8 cellular contexts compared by ENCODE assay signal in genomic region chr17:40063034-40063765, GRCh38. TPM values are rescaled to one million over a fixed set of nuclear protein-coding genes. Genes with fewer than 3 reads are reported as not detected.
DNase-seq lines count a peak whose midpoint lies in the region; ATAC-seq, FAIRE-seq and TF ChIP-seq lines count a peak whose summit lies in the region.

No MANE protein-coding gene starts in this region.

- intact Hi-C loops in HepG2 (cut with micrococcal nuclease; ENCODE audit: unreplicated experiment): loop anchor here (1.0 kb wide), 2 partner anchors 8 to 48 kb away; no protein-coding TSS in a partner anchor

- peak overlapping the region; percentile 98 for H3K4me2 ChIP-seq in HepG2 (ENCODE audit: low read depth, low read length)

- H3K79me2 ChIP-seq in HepG2 (ENCODE audit: insufficient read depth, low read length): peaks cover 6% of the 10 kb centered on the region

- H3K36me3 ChIP-seq in HepG2 (replicated peaks in 1 of 2; ENCODE audit: control insufficient read depth in 1 of 2, insufficient read depth in 2 of 2, low read length in 2 of 2): no peaks in the 10 kb centered on the region

- FAIRE-seq in HepG2 (lab: Jason Lieb, UNC): peak; percentile 60

- peak overlapping the region; percentile 68 for H3K27ac ChIP-seq in HepG2 (ENCODE audit: extremely low read length, insufficient read depth, low read length)
- H3K27ac ChIP-seq in substantia nigra (ENCODE audit: low read depth, low read length, poor library complexity, severe bottlenecking): peak overlapping the region; percentile 100

- no TSS peak for BruUV-seq in HepG2 (replicated peaks; lab: Mats Ljungman, UMichigan)

- peak; percentile 58 to 80 (median 72) for DNase-seq in NCI-H1417 (lab: John Stamatoyannopoulos, UW)
- no peak for DNase-seq in NCI-H1417 treated with DMSO at 0.1 percent for 48 hours (lab: John Stamatoyannopoulos, UW)
- peak; percentile 26 for DNase-seq in SIG-M5 (lab: John Stamatoyannopoulos, UW)
- peak in 1 of 2 donors; percentile 18 for DNase-seq in central memory CD8-positive, alpha-beta T cell (ENCODE audit: low spot score in 2 of 2)
- peak; percentile 41 for DNase-seq in HepG2 (ENCODE audit: low spot score)
- peak in 23 of 49 donors; percentile 9 to 88 (median 55) for DNase-seq in substantia nigra (lab: John Stamatoyannopoulos, UW)
- DNase-seq in SHP77 treated with DMSO at 0.1 percent for 48 hours (lab: John Stamatoyannopoulos, UW): no peak

- peak; percentile 25 for ATAC-seq in HG03095 (IDR thresholded peaks at IDR 0.05; ENCODE audit: unreplicated experiment)
- peak; percentile 40 for ATAC-seq in central memory CD8-positive, alpha-beta T cell (replicated peaks; ENCODE audit: extremely low read depth, poor library complexity, severe bottlenecking)
- peak; percentile 80 for ATAC-seq in HepG2

- H3K4me3 ChIP-seq in HepG2 (replicated peaks in 1 of 3; ENCODE audit: insufficient read depth in 1 of 3, low read depth in 2 of 3, low read length in 3 of 3): peak overlapping the region; percentile 92 to 99 (median 96)

- WGBS in HepG2 (ENCODE audit: low lambda C conversion rate): under 1% methylated on average over 19 of the region's 59 CpGs

- peak; percentile 52 for TF ChIP-seq RAD21 in HepG2 (CRISPR knock-in tag; IDR thresholded peaks at IDR 0.05)

- POLR2A ChIA-PET in HepG2 (lab: Yijun Ruan, JAX): interaction anchor here (0.8 to 4.2 kb wide), 9 partner anchors 9 to 77 kb away, joined by 3 to 29 read pairs (median 16); partner anchors contain the start of genes CASC3, MED24 and NR1D1

- no peaks in the 10 kb centered on the region for H3K9me3 ChIP-seq in HepG2 (ENCODE audit: low read length)

- H3K4me3 Mint-ChIP-seq in central memory CD8-positive, alpha-beta T cell: peak overlapping the region; percentile 86

- H3K27ac Mint-ChIP-seq in central memory CD8-positive, alpha-beta T cell (ENCODE audit: low read depth): peak overlapping the region; percentile 30

- TF ChIP-seq CTCF in HepG2 (CRISPR knock-in tag; IDR thresholded peaks at IDR 0.05): no peak; the same call in 1 of the 2 replicates

- no peaks in the 10 kb centered on the region for H4K20me1 ChIP-seq in HepG2 (ENCODE audit: insufficient read depth, low read length)

- peak overlapping the region; percentile 87 for H3K9ac ChIP-seq in HepG2 (ENCODE audit: insufficient read depth, low read depth, low read length)

- no peaks in the 10 kb centered on the region for H3K9me3 Mint-ChIP-seq in central memory CD8-positive, alpha-beta T cell

- in situ Hi-C loops in HepG2 (cut with HindIII; ENCODE audit: extremely low pct_ligation_motif_present, low pct_unique_long_range_greater_than_20kb): no loop called here

- no peaks in the 10 kb centered on the region for H3K27me3 Mint-ChIP-seq in central memory CD8-positive, alpha-beta T cell

- TF ChIP-seq EP300 in HepG2 (IDR thresholded peaks at IDR 0.05; ENCODE audit: low read depth in 2 of 2, low read length in 2 of 2) (no peak), HepG2 (CRISPR knock-in tag; IDR thresholded peaks at IDR 0.05; ENCODE audit: borderline replicate concordance) (no peak)

- H3K4me1 ChIP-seq in HepG2 (ENCODE audit: insufficient read depth, low read length): peaks cover 80% of the 10 kb centered on the region

- TF ChIP-seq POLR2A in HepG2 (IDR thresholded peaks at IDR 0.05; ENCODE audit: insufficient read depth in 1 of 2, low read depth in 2 of 2, low read length in 2 of 2): peak; percentile 26 to 50; a peak in 1 of 4 replicates

- H2AFZ ChIP-seq in HepG2 (ENCODE audit: low read length): no peak overlapping the region

- CTCF ChIA-PET in HepG2 (lab: Yijun Ruan, JAX; ENCODE audit: low intra/inter-chr PET ratio, low total read pairs): interaction anchor here (0.8 to 3.0 kb wide), 5 partner anchors 9 to 105 kb away, joined by 3 to 25 read pairs (median 3); no protein-coding TSS in a partner anchor

- H3K4me1 Mint-ChIP-seq in central memory CD8-positive, alpha-beta T cell: peaks cover 46% of the 10 kb centered on the region

- no peaks in the 10 kb centered on the region for H3K36me3 Mint-ChIP-seq in central memory CD8-positive, alpha-beta T cell (ENCODE audit: insufficient read depth)

- peaks cover 2 to 22% of the 10 kb centered on the region in 2 experiments; a peak in 4 of 5 replicates for H3K27me3 ChIP-seq in HepG2 (ENCODE audit: control insufficient read depth in 1 of 2, insufficient read depth in 2 of 2, low read length in 2 of 2)

RNA-seq across cellular contexts. Expression of gene THRA, which starts 0.4 kb away (rescaled TPM):
- total RNA-seq in HepG2 (2016; rRNA removed; fragmentation: Illumina TruSeq; extraction: Trizol): 9.9 and 10.4 TPM in 2 replicates
- total RNA-seq in HepG2 (2016; cell fraction: cytosol; rRNA removed; fragmentation: Illumina TruSeq; extraction: Trizol; ENCODE audit: low read depth): 4.9 and 5.0 TPM in 2 replicates
- total RNA-seq in HepG2 (2016; cell fraction: insoluble cytoplasmic fraction; rRNA removed; fragmentation: Illumina TruSeq; extraction: Trizol): 8.1 and 10.9 TPM in 2 replicates
- 12.8 TPM in 2 replicates for total RNA-seq in HepG2 (2016; cell fraction: membrane; rRNA removed; fragmentation: Illumina TruSeq; extraction: Trizol)
- total RNA-seq in HepG2 (2016; cell fraction: nucleus; rRNA removed; fragmentation: Illumina TruSeq; extraction: Trizol): 5.9 and 6.8 TPM in 2 replicates
- 8.0 and 8.6 TPM in 2 replicates for polyA plus RNA-seq in HepG2 (2011; rRNA removed)
- 7.7 and 8.0 TPM in 2 replicates for polyA plus RNA-seq in HepG2 (2011; cell fraction: cytosol; rRNA removed)
- 12.1 and 13.6 TPM in 2 replicates for polyA plus RNA-seq in HepG2 (2011; cell fraction: nucleus; rRNA removed)
- 11.6 and 15.5 TPM in 2 replicates for polyA plus RNA-seq in HepG2 (2012)
- polyA plus RNA-seq in HepG2 (2016; cell fraction: cytosol; fragmentation: Illumina TruSeq; extraction: Trizol; ENCODE audit: low read depth): 4.3 TPM in 2 replicates
- polyA plus RNA-seq in HepG2 (2016; cell fraction: insoluble cytoplasmic fraction; fragmentation: Illumina TruSeq; extraction: Trizol; ENCODE audit: low read depth): 8.0 and 12.4 TPM in 2 replicates
- 9.9 and 10.7 TPM in 2 replicates for polyA plus RNA-seq in HepG2 (2016; cell fraction: membrane; fragmentation: Illumina TruSeq; extraction: Trizol; ENCODE audit: low read depth)
- polyA plus RNA-seq in HepG2 (2016; cell fraction: nucleus; fragmentation: Illumina TruSeq; extraction: Trizol; ENCODE audit: insufficient read depth, low read depth): 11.5 and 12.3 TPM in 2 replicates
- 14.3 and 17.9 TPM in 2 replicates for polyA minus RNA-seq in HepG2 (2011; rRNA and poly(A)+ RNA removed; ENCODE audit: low replicate concordance)
- polyA minus RNA-seq in HepG2 (2011; cell fraction: cytosol; rRNA and poly(A)+ RNA removed): 5.3 and 7.4 TPM in 2 replicates
- polyA minus RNA-seq in HepG2 (2011; cell fraction: nucleus; rRNA and poly(A)+ RNA removed): 7.2 and 7.5 TPM in 2 replicates

RNA-seq across cellular contexts. Expression of gene MED24, which starts 9.0 kb away (rescaled TPM):
- 51.1 and 66.5 TPM in 2 replicates for total RNA-seq in HepG2 (2016; rRNA removed; fragmentation: Illumina TruSeq; extraction: Trizol)
- total RNA-seq in HepG2 (2016; cell fraction: cytosol; rRNA removed; fragmentation: Illumina TruSeq; extraction: Trizol; ENCODE audit: low read depth): 14.5 and 17.6 TPM in 2 replicates
- total RNA-seq in HepG2 (2016; cell fraction: insoluble cytoplasmic fraction; rRNA removed; fragmentation: Illumina TruSeq; extraction: Trizol): 50.7 and 65.1 TPM in 2 replicates
- total RNA-seq in HepG2 (2016; cell fraction: membrane; rRNA removed; fragmentation: Illumina TruSeq; extraction: Trizol): 26.0 and 27.2 TPM in 2 replicates
- 65.1 and 70.6 TPM in 2 replicates for total RNA-seq in HepG2 (2016; cell fraction: nucleus; rRNA removed; fragmentation: Illumina TruSeq; extraction: Trizol)
- polyA plus RNA-seq in HepG2 (2011; rRNA removed): 67.7 and 78.0 TPM in 2 replicates
- polyA plus RNA-seq in HepG2 (2011; cell fraction: cytosol; rRNA removed): 28.7 and 32.2 TPM in 2 replicates
- polyA plus RNA-seq in HepG2 (2011; cell fraction: nucleus; rRNA removed): 613 and 896 TPM in 2 replicates
- 70.6 and 74.6 TPM in 2 replicates for polyA plus RNA-seq in HepG2 (2012)
- 9.7 and 12.0 TPM in 2 replicates for polyA plus RNA-seq in HepG2 (2016; cell fraction: cytosol; fragmentation: Illumina TruSeq; extraction: Trizol; ENCODE audit: low read depth)
- polyA plus RNA-seq in HepG2 (2016; cell fraction: insoluble cytoplasmic fraction; fragmentation: Illumina TruSeq; extraction: Trizol; ENCODE audit: low read depth): 46.8 and 59.5 TPM in 2 replicates
- 20.4 and 23.8 TPM in 2 replicates for polyA plus RNA-seq in HepG2 (2016; cell fraction: membrane; fragmentation: Illumina TruSeq; extraction: Trizol; ENCODE audit: low read depth)
- 182 and 188 TPM in 2 replicates for polyA plus RNA-seq in HepG2 (2016; cell fraction: nucleus; fragmentation: Illumina TruSeq; extraction: Trizol; ENCODE audit: insufficient read depth, low read depth)
- polyA minus RNA-seq in HepG2 (2011; rRNA and poly(A)+ RNA removed; ENCODE audit: low replicate concordance): 133 and 240 TPM in 2 replicates
- 49.1 and 58.4 TPM in 2 replicates for polyA minus RNA-seq in HepG2 (2011; cell fraction: cytosol; rRNA and poly(A)+ RNA removed)
- 159 and 161 TPM in 2 replicates for polyA minus RNA-seq in HepG2 (2011; cell fraction: nucleus; rRNA and poly(A)+ RNA removed)

RNA-seq across cellular contexts. Expression of gene NR1D1, which starts 37.2 kb away (rescaled TPM):
- 1.4 and 2.1 TPM in 2 replicates for total RNA-seq in HepG2 (2016; rRNA removed; fragmentation: Illumina TruSeq; extraction: Trizol)
- 0.88 and 1.1 TPM in 2 replicates for total RNA-seq in HepG2 (2016; cell fraction: cytosol; rRNA removed; fragmentation: Illumina TruSeq; extraction: Trizol; ENCODE audit: low read depth)
- 1.2 and 1.8 TPM in 2 replicates for total RNA-seq in HepG2 (2016; cell fraction: insoluble cytoplasmic fraction; rRNA removed; fragmentation: Illumina TruSeq; extraction: Trizol)
- total RNA-seq in HepG2 (2016; cell fraction: membrane; rRNA removed; fragmentation: Illumina TruSeq; extraction: Trizol): 2.2 and 2.4 TPM in 2 replicates
- total RNA-seq in HepG2 (2016; cell fraction: nucleus; rRNA removed; fragmentation: Illumina TruSeq; extraction: Trizol): 3.4 and 4.3 TPM in 2 replicates
- 2.7 and 3.6 TPM in 2 replicates for polyA plus RNA-seq in HepG2 (2011; rRNA removed)
- 1.5 and 1.6 TPM in 2 replicates for polyA plus RNA-seq in HepG2 (2011; cell fraction: cytosol; rRNA removed)
- polyA plus RNA-seq in HepG2 (2011; cell fraction: nucleus; rRNA removed): 20.3 and 22.7 TPM in 2 replicates
- polyA plus RNA-seq in HepG2 (2012): 11.1 and 19.6 TPM in 2 replicates
- polyA plus RNA-seq in HepG2 (2016; cell fraction: cytosol; fragmentation: Illumina TruSeq; extraction: Trizol; ENCODE audit: low read depth): 0.95 and 1.1 TPM in 2 replicates
- polyA plus RNA-seq in HepG2 (2016; cell fraction: insoluble cytoplasmic fraction; fragmentation: Illumina TruSeq; extraction: Trizol; ENCODE audit: low read depth): 3.8 and 5.8 TPM in 2 replicates
- polyA plus RNA-seq in HepG2 (2016; cell fraction: membrane; fragmentation: Illumina TruSeq; extraction: Trizol; ENCODE audit: low read depth): 2.5 and 3.4 TPM in 2 replicates
- polyA plus RNA-seq in HepG2 (2016; cell fraction: nucleus; fragmentation: Illumina TruSeq; extraction: Trizol; ENCODE audit: insufficient read depth, low read depth): 9.5 and 10.0 TPM in 2 replicates
- polyA minus RNA-seq in HepG2 (2011; rRNA and poly(A)+ RNA removed; ENCODE audit: low replicate concordance): 3.3 and 6.7 TPM in 2 replicates
- 4.5 and 6.5 TPM in 2 replicates for polyA minus RNA-seq in HepG2 (2011; cell fraction: cytosol; rRNA and poly(A)+ RNA removed)
- 7.6 and 8.1 TPM in 2 replicates for polyA minus RNA-seq in HepG2 (2011; cell fraction: nucleus; rRNA and poly(A)+ RNA removed)

RNA-seq across cellular contexts. Expression of gene CSF3, which starts 48.0 kb away (rescaled TPM):
- not detected in 2 replicates for total RNA-seq in HepG2 (2016; rRNA removed; fragmentation: Illumina TruSeq; extraction: Trizol)
- not detected in 2 replicates for total RNA-seq in HepG2 (2016; cell fraction: cytosol; rRNA removed; fragmentation: Illumina TruSeq; extraction: Trizol; ENCODE audit: low read depth)
- not detected in 2 replicates for total RNA-seq in HepG2 (2016; cell fraction: insoluble cytoplasmic fraction; rRNA removed; fragmentation: Illumina TruSeq; extraction: Trizol)
- not detected in 2 replicates for total RNA-seq in HepG2 (2016; cell fraction: membrane; rRNA removed; fragmentation: Illumina TruSeq; extraction: Trizol)
- not detected in 2 replicates for total RNA-seq in HepG2 (2016; cell fraction: nucleus; rRNA removed; fragmentation: Illumina TruSeq; extraction: Trizol)
- 0.07 and 0.09 TPM in 2 replicates for polyA plus RNA-seq in HepG2 (2011; rRNA removed)
- 0.03 and 0.12 TPM in 2 replicates for polyA plus RNA-seq in HepG2 (2011; cell fraction: cytosol; rRNA removed)
- polyA plus RNA-seq in HepG2 (2011; cell fraction: nucleus; rRNA removed): 0.23 and 0.47 TPM in 2 replicates
- not detected in 2 replicates for polyA plus RNA-seq in HepG2 (2012)
- polyA plus RNA-seq in HepG2 (2016; cell fraction: cytosol; fragmentation: Illumina TruSeq; extraction: Trizol; ENCODE audit: low read depth): not detected in 2 replicates
- polyA plus RNA-seq in HepG2 (2016; cell fraction: insoluble cytoplasmic fraction; fragmentation: Illumina TruSeq; extraction: Trizol; ENCODE audit: low read depth): not detected in 2 replicates
- polyA plus RNA-seq in HepG2 (2016; cell fraction: membrane; fragmentation: Illumina TruSeq; extraction: Trizol; ENCODE audit: low read depth): not detected in 2 replicates
- 0.39 TPM in 1 of 2 replicates, not detected in the other for polyA plus RNA-seq in HepG2 (2016; cell fraction: nucleus; fragmentation: Illumina TruSeq; extraction: Trizol; ENCODE audit: insufficient read depth, low read depth)
- 0.40 TPM in 1 of 2 replicates, not detected in the other for polyA minus RNA-seq in HepG2 (2011; rRNA and poly(A)+ RNA removed; ENCODE audit: low replicate concordance)
- polyA minus RNA-seq in HepG2 (2011; cell fraction: cytosol; rRNA and poly(A)+ RNA removed): not detected in 2 replicates
- polyA minus RNA-seq in HepG2 (2011; cell fraction: nucleus; rRNA and poly(A)+ RNA removed): not detected in 2 replicates

RNA-seq across cellular contexts. Expression of gene MSL1, which starts 58.6 kb away (rescaled TPM):
- total RNA-seq in HepG2 (2016; rRNA removed; fragmentation: Illumina TruSeq; extraction: Trizol): 76.1 and 88.5 TPM in 2 replicates
- total RNA-seq in HepG2 (2016; cell fraction: cytosol; rRNA removed; fragmentation: Illumina TruSeq; extraction: Trizol; ENCODE audit: low read depth): 23.3 and 23.6 TPM in 2 replicates
- 62.6 and 89.2 TPM in 2 replicates for total RNA-seq in HepG2 (2016; cell fraction: insoluble cytoplasmic fraction; rRNA removed; fragmentation: Illumina TruSeq; extraction: Trizol)
- 50.5 and 57.1 TPM in 2 replicates for total RNA-seq in HepG2 (2016; cell fraction: membrane; rRNA removed; fragmentation: Illumina TruSeq; extraction: Trizol)
- total RNA-seq in HepG2 (2016; cell fraction: nucleus; rRNA removed; fragmentation: Illumina TruSeq; extraction: Trizol): 82.0 and 93.0 TPM in 2 replicates
- polyA plus RNA-seq in HepG2 (2011; rRNA removed): 54.6 and 63.8 TPM in 2 replicates
- 19.7 and 28.8 TPM in 2 replicates for polyA plus RNA-seq in HepG2 (2011; cell fraction: cytosol; rRNA removed)
- 90.9 and 114 TPM in 2 replicates for polyA plus RNA-seq in HepG2 (2011; cell fraction: nucleus; rRNA removed)
- 89.3 and 98.8 TPM in 2 replicates for polyA plus RNA-seq in HepG2 (2012)
- 10.1 and 10.5 TPM in 2 replicates for polyA plus RNA-seq in HepG2 (2016; cell fraction: cytosol; fragmentation: Illumina TruSeq; extraction: Trizol; ENCODE audit: low read depth)
- 77.5 and 94.3 TPM in 2 replicates for polyA plus RNA-seq in HepG2 (2016; cell fraction: insoluble cytoplasmic fraction; fragmentation: Illumina TruSeq; extraction: Trizol; ENCODE audit: low read depth)
- polyA plus RNA-seq in HepG2 (2016; cell fraction: membrane; fragmentation: Illumina TruSeq; extraction: Trizol; ENCODE audit: low read depth): 34.7 and 36.6 TPM in 2 replicates
- polyA plus RNA-seq in HepG2 (2016; cell fraction: nucleus; fragmentation: Illumina TruSeq; extraction: Trizol; ENCODE audit: insufficient read depth, low read depth): 173 TPM in 2 replicates
- 21.1 and 21.8 TPM in 2 replicates for polyA minus RNA-seq in HepG2 (2011; rRNA and poly(A)+ RNA removed; ENCODE audit: low replicate concordance)
- 50.3 and 50.4 TPM in 2 replicates for polyA minus RNA-seq in HepG2 (2011; cell fraction: cytosol; rRNA and poly(A)+ RNA removed)
- polyA minus RNA-seq in HepG2 (2011; cell fraction: nucleus; rRNA and poly(A)+ RNA removed): 107 and 131 TPM in 2 replicates

Comparison
In these comparisons a context has a peak if more than half of its experiments do, and no peak if none do; other contexts are left out.
1. DNase-seq: peak in NCI-H1417 (3 of 3), SIG-M5 (single experiment) and HepG2 (single experiment); none in NCI-H1417 treated with DMSO at 0.1 percent for 48 hours (single experiment) and SHP77 treated with DMSO at 0.1 percent for 48 hours (single experiment).
2. ATAC-seq: peak in every context shown above with its lines; median percentile 80 in HepG2; 40 in central memory CD8-positive, alpha-beta T cell; 25 in HG03095.